ENCODE assay signal across 9 cellular contexts in the genomic region with DNA sequence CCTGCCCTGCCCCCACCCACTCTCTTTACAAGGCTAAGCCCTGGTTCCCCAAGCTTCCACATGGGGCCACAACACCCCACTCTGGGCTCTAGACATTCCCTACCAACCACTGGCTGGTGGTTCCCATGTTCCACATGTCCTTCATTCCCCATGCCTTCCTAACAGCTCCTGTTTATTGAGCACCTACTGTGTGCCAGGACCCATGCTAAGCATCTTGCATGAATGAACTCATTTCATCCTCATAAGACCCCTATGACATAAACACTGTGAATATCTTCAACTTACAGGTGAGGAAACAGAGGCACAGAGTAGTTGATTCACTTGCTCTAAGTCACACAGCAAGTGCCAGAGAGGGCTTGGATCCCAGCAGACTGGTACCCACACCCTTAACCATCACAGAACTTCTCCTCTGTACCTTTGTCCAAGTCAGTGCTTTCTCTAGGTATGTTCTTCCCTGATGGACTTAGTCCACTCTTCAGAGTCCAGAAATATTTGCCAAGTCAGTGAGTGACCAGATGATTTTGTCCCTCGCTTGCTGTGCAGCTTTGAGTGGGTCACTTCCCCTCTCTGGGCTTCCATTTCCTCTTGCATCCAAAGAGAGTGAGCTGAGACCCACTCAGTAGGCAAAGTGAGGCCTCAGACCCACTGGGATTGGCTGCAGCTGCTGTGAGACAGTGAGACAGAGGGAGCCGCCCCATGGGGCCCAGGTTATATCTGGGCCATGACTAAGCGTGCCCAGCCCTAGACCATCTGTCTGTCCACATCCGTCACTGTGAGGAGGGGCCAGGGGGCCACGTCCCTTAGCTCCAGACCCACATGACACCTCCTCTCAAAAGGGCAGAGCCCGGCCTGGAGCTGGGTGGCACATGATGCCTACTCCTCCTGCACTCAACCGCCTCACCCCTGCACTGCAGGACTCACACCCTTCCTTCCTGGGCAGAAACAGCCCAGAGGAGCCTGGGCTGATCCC.
DNase-seq lines count a peak whose midpoint lies in the region; ATAC-seq and TF ChIP-seq lines count a peak whose summit lies in the region.
"Had no signal": no experiment of that assay in that cellular context is flagged by ENCODE, and none has a peak within 500 bp of the region (broad histone marks: within the 10 kb centered on the region; RNA-seq: fewer than 3 reads in every experiment).

No MANE protein-coding gene starts in this region.

- no peak overlapping the region for H3K27ac Mint-ChIP-seq in T-helper 17 cell
- H3K27ac Mint-ChIP-seq in CD8-positive, alpha-beta memory T cell: no peak overlapping the region

- no peaks in the 10 kb centered on the region for H3K4me1 Mint-ChIP-seq in T-helper 17 cell
- no peaks in the 10 kb centered on the region for H3K4me1 Mint-ChIP-seq in activated T-cell treated with anti-CD3 and anti-CD28 coated beads, Interleukin-2, amount 50 U/mL, for 4 hours (ENCODE audit: low read depth)
- H3K4me1 Mint-ChIP-seq in CD8-positive, alpha-beta memory T cell: peaks cover 0 to 2% (median 0%) of the 10 kb centered on the region in 3 donors

- DNase-seq in HuH-7 (ENCODE audit: low spot score) (peak; percentile 60), T-helper 17 cell (no peak), left ventricle myocardium inferior (peak; percentile 87), AML-193 (lab: John Stamatoyannopoulos, UW) (no peak)
- DNase-seq in stimulated activated naive CD8-positive, alpha-beta T cell treated with anti-CD3 and anti-CD28 coated beads, Interleukin-15, Interleukin-2, amounts not matched to agents 100 U/mL and 50 U/mL, for 24 hours: peak; percentile 11
- no peak for DNase-seq in activated T-cell treated with anti-CD3 and anti-CD28 coated beads, Interleukin-2, amount 50 U/mL, for 4 hours
- no peak for DNase-seq in CD8-positive, alpha-beta memory T cell

- no peaks in the 10 kb centered on the region for H3K36me3 ChIP-seq in left ventricle myocardium inferior
- H3K36me3 ChIP-seq in CD8-positive, alpha-beta memory T cell (ENCODE audit: insufficient read depth, low read length): no peaks in the 10 kb centered on the region

- ATAC-seq in T-helper 17 cell (peak; percentile 57), GM21723 (IDR thresholded peaks at IDR 0.05; ENCODE audit: unreplicated experiment) (no peak)
- no peak for ATAC-seq in stimulated activated naive CD8-positive, alpha-beta T cell treated with anti-CD3 and anti-CD28 coated beads, Interleukin-15, Interleukin-2, amounts not matched to agents 100 U/mL and 50 U/mL, for 24 hours
- no peak for ATAC-seq in activated T-cell treated with anti-CD3 and anti-CD28 coated beads, Interleukin-2, amount 50 U/mL, for 4 hours

- no peak overlapping the region for H3K4me3 ChIP-seq in left ventricle myocardium inferior
- H3K4me3 ChIP-seq in CD8-positive, alpha-beta memory T cell (ENCODE audit: low read length): no peak overlapping the region
- H3K4me3 ChIP-seq: SK-N-MC had no signal

- intact Hi-C loops in left ventricle myocardium inferior (cut with micrococcal nuclease): loop anchor here (10.0 kb wide), 1 partner anchor 126 kb away; no protein-coding TSS in a partner anchor

- H3K9me3 Mint-ChIP-seq in activated T-cell treated with anti-CD3 and anti-CD28 coated beads, Interleukin-2, amount 50 U/mL, for 4 hours: peaks cover 5% of the 10 kb centered on the region
- peaks cover 4 to 11% (median 5%) of the 10 kb centered on the region in 5 donors for H3K9me3 Mint-ChIP-seq in CD8-positive, alpha-beta memory T cell

- peaks cover 45% of the 10 kb centered on the region for H3K4me1 ChIP-seq in left ventricle myocardium inferior
- H3K4me1 ChIP-seq in CD8-positive, alpha-beta memory T cell (ENCODE audit: insufficient read depth, low read length): no peaks in the 10 kb centered on the region

- H3K27ac ChIP-seq in left ventricle myocardium inferior (replicated peaks): peak overlapping the region; percentile 94
- no peak overlapping the region for H3K27ac ChIP-seq in CD8-positive, alpha-beta memory T cell (ENCODE audit: low read depth, low read length)
- H3K27ac ChIP-seq: SK-N-MC had no signal

- H3K4me3 Mint-ChIP-seq in T-helper 17 cell: no peak overlapping the region
- H3K4me3 Mint-ChIP-seq in activated T-cell treated with anti-CD3 and anti-CD28 coated beads, Interleukin-2, amount 50 U/mL, for 4 hours: no peak overlapping the region
- H3K4me3 Mint-ChIP-seq in CD8-positive, alpha-beta memory T cell: no peak overlapping the region

- peaks cover 29% of the 10 kb centered on the region for H3K27me3 Mint-ChIP-seq in T-helper 17 cell
- H3K27me3 Mint-ChIP-seq in activated T-cell treated with anti-CD3 and anti-CD28 coated beads, Interleukin-2, amount 50 U/mL, for 4 hours (ENCODE audit: low read depth): peaks cover 34% of the 10 kb centered on the region
- H3K27me3 Mint-ChIP-seq in CD8-positive, alpha-beta memory T cell: peaks cover 10 to 25% of the 10 kb centered on the region in 2 donors

- H3K36me3 Mint-ChIP-seq in T-helper 17 cell (ENCODE audit: low read depth): no peaks in the 10 kb centered on the region
- H3K36me3 Mint-ChIP-seq in activated T-cell treated with anti-CD3 and anti-CD28 coated beads, Interleukin-2, amount 50 U/mL, for 4 hours (ENCODE audit: insufficient read depth): no peaks in the 10 kb centered on the region
- no peaks in the 10 kb centered on the region for H3K36me3 Mint-ChIP-seq in CD8-positive, alpha-beta memory T cell

- POLR2A ChIA-PET in CD8-positive, alpha-beta memory T cell (lab: Charles Lee): no interaction called here

- TF ChIP-seq CTCF in left ventricle myocardium inferior (IDR thresholded peaks at IDR 0.05; ENCODE audit: borderline replicate concordance): no peak

- H3K27me3 ChIP-seq in left ventricle myocardium inferior (ENCODE audit: low read depth): no peaks in the 10 kb centered on the region
- H3K27me3 ChIP-seq in CD8-positive, alpha-beta memory T cell (ENCODE audit: insufficient read depth, low read length, poor library complexity, severe bottlenecking): no peaks in the 10 kb centered on the region

- H3K9me3 ChIP-seq in T-helper 17 cell (ENCODE audit: control insufficient read depth, low read length, poor library complexity, severe bottlenecking): no peaks in the 10 kb centered on the region
- peaks cover 11% of the 10 kb centered on the region for H3K9me3 ChIP-seq in left ventricle myocardium inferior (replicated peaks)
- no peaks in the 10 kb centered on the region for H3K9me3 ChIP-seq in CD8-positive, alpha-beta memory T cell (ENCODE audit: low read length)

- CTCF ChIA-PET in CD8-positive, alpha-beta memory T cell (lab: Charles Lee): no interaction called here

Comparison
In these comparisons a context has a peak if more than half of its experiments do, and no peak if none do; other contexts are left out.
1. DNase-seq: peak in HuH-7 (single experiment), left ventricle myocardium inferior (single experiment) and stimulated activated naive CD8-positive, alpha-beta T cell treated with anti-CD3 and anti-CD28 coated beads, Interleukin-15, Interleukin-2, amounts not matched to agents 100 U/mL and 50 U/mL, for 24 hours (single experiment); none in T-helper 17 cell (0 of 3), activated T-cell treated with anti-CD3 and anti-CD28 coated beads, Interleukin-2, amount 50 U/mL, for 4 hours (single experiment), CD8-positive, alpha-beta memory T cell (0 of 5) and AML-193 (0 of 2).